ENCODE assay signal across 28 cellular contexts in the genomic region with DNA sequence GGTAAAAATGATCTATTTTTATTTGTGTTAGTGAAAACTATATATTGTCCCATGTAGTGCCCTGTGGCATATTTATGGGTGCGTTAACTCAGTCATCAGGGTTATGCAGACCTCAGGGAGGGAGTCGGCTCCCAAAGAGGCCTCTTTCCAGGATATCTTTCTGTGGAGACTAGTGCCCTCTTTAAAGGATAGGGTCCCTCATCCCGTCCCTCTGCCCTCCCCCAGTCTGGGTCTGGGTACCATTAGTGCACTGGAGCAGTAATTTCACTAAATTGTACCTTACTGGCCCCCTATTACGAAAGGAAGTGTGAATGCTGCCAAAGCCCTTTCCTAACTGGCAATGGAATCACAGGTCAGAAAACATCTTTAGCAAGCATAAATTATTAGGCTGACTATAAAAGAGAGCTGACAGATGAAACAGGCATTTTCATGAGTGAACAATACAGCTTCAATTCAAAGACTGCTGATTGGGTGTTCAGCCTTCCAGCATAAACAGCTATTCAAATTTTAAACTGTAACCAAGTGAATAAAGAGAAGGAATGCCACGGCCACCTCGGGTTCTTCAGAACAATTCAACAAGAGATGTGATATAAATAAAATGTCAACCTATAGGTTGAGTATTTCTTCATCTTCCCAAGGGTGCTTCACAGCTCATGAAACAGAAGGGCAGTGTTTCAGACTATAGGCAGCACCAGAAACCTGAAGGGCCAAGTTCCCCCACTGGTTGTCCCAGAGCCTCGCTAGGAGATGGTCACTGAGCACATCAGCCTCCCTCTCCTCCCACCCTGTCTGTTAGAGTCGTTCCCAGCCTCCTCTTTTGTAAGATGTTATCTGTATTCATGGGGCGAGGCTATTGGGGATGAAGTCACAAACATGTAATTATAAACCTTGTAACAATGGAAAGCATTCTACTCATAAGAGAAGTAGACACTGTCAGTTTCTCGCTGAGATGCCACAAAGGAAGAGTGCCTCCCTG.
DNase-seq lines count a peak whose midpoint lies in the region; ATAC-seq and TF ChIP-seq lines count a peak whose summit lies in the region.
"Had no signal": no experiment of that assay in that cellular context is flagged by ENCODE, and none has a peak within 500 bp of the region (broad histone marks: within the 10 kb centered on the region; RNA-seq: fewer than 3 reads in every experiment).

No MANE protein-coding gene starts in this region.

- no peaks in the 10 kb centered on the region for H3F3A ChIP-seq in smooth muscle cell (ENCODE audit: low read depth)

- H4K8ac ChIP-seq in mesendoderm (ENCODE audit: low read depth, low read length), result no peak overlapping the region

- no peaks in the 10 kb centered on the region for H3K9me3 ChIP-seq in smooth muscle cell (replicated peaks; ENCODE audit: low read depth)
- H3K9me3 ChIP-seq: adrenal gland, MG63, upper lobe of right lung had no signal

- H3K4me1 ChIP-seq in mesendoderm (ENCODE audit: control insufficient read depth, low read depth, low read length) (no peaks in the 10 kb centered on the region), smooth muscle cell (ENCODE audit: low read depth) (peaks cover 8% of the 10 kb centered on the region)
- H3K4me1 ChIP-seq: adrenal gland, esophagus squamous epithelium, parathyroid adenoma, upper lobe of right lung had no signal

- H3K27ac ChIP-seq in mesendoderm (ENCODE audit: low read depth, low read length) (no peak overlapping the region), temporal lobe (ENCODE audit: low read depth, low read length) (peak overlapping the region; percentile 87), smooth muscle cell (ENCODE audit: low read depth) (no peak overlapping the region)
- H3K27ac ChIP-seq: adrenal gland, C4-2B, esophagus squamous epithelium, parathyroid adenoma, upper lobe of right lung had no signal

- no peak overlapping the region for H2AFZ ChIP-seq in smooth muscle cell (ENCODE audit: low read depth)
- H2AFZ ChIP-seq: parathyroid adenoma had no signal

- no peak overlapping the region for H3K18ac ChIP-seq in mesendoderm (ENCODE audit: low read length)

- H2BK5ac ChIP-seq in mesendoderm (ENCODE audit: low read length), result no peak overlapping the region

- no peak overlapping the region for H4K5ac ChIP-seq in mesendoderm (ENCODE audit: low read length)

- peaks cover 94% of the 10 kb centered on the region for H3K4me1 Mint-ChIP-seq in brain
- no peaks in the 10 kb centered on the region for H3K4me1 Mint-ChIP-seq in stimulated activated naive B cell treated with anti-CD40 and anti-IgM and Interleukin-4, amounts not matched to agents 10 μg/mL and 1 μg/mL and 100 μg/mL, for 72 hours
- H3K4me1 Mint-ChIP-seq: central memory CD8-positive, alpha-beta T cell; IgD-negative memory B cell; stimulated activated naive CD8-positive, alpha-beta T cell treated with anti-CD3 and anti-CD28 coated beads, Interleukin-15, amount 100 ng/mL, for 72 hours had no signal

- ATAC-seq in GM19035 (IDR thresholded peaks at IDR 0.05; ENCODE audit: unreplicated experiment), result no peak
- ATAC-seq in stimulated activated naive B cell treated with anti-CD40 and anti-IgM and Interleukin-4, amounts not matched to agents 10 μg/mL and 1 μg/mL and 100 μg/mL, for 72 hours (replicated peaks), result no peak
- ATAC-seq: stimulated activated naive CD8-positive, alpha-beta T cell treated with anti-CD3 and anti-CD28 coated beads, Interleukin-15, amount 100 ng/mL, for 72 hours; upper lobe of right lung had no signal

- TF ChIP-seq CTCF in brain (conservative IDR thresholded peaks at IDR 0.05) (no peak), smooth muscle cell (IDR thresholded peaks at IDR 0.05; ENCODE audit: borderline replicate concordance, insufficient read depth, poor library complexity, severe bottlenecking) (no peak)

- H3K36me3 ChIP-seq in mesendoderm (ENCODE audit: control insufficient read depth, insufficient read depth, low read length) (no peaks in the 10 kb centered on the region), smooth muscle cell (ENCODE audit: low read depth) (no peaks in the 10 kb centered on the region)
- H3K36me3 ChIP-seq: adrenal gland, esophagus squamous epithelium, MG63, upper lobe of right lung had no signal

- H2BK120ac ChIP-seq in mesendoderm (ENCODE audit: low read depth, low read length), result no peak overlapping the region

- H3K4me2 ChIP-seq in mesendoderm (ENCODE audit: low read length), result no peak overlapping the region
- H3K4me2 ChIP-seq in smooth muscle cell, result no peak overlapping the region

- H3K79me2 ChIP-seq in mesendoderm (ENCODE audit: control insufficient read depth, insufficient read depth, low read length), result no peaks in the 10 kb centered on the region
- no peaks in the 10 kb centered on the region for H3K79me2 ChIP-seq in smooth muscle cell (ENCODE audit: low read depth)
- H3K79me2 ChIP-seq: parathyroid adenoma had no signal

- H2AK5ac ChIP-seq in mesendoderm (ENCODE audit: low read length), result no peak overlapping the region

- no CpG with 5 or more reads among the region's 10 CpGs for WGBS in mesendoderm (ENCODE audit: extremely low coverage, insufficient coverage, low lambda C conversion rate)
- WGBS in smooth muscle cell (ENCODE audit: low lambda C conversion rate), result 75% methylated on average over 10 of the region's 10 CpGs

- H3K27me3 ChIP-seq in mesendoderm (ENCODE audit: insufficient read depth, low read length, poor library complexity) (no peaks in the 10 kb centered on the region), smooth muscle cell (ENCODE audit: low read depth) (no peaks in the 10 kb centered on the region)
- H3K27me3 ChIP-seq: adrenal gland, esophagus squamous epithelium, upper lobe of right lung had no signal

- no peak overlapping the region for H3K56ac ChIP-seq in mesendoderm (ENCODE audit: low read length)

- H3K4me3 ChIP-seq in mesendoderm (ENCODE audit: low read length) (no peak overlapping the region), smooth muscle cell (no peak overlapping the region)
- H3K4me3 ChIP-seq: adrenal gland, esophagus squamous epithelium, MG63, upper lobe of right lung had no signal

- H2BK15ac ChIP-seq in mesendoderm (replicated peaks; ENCODE audit: low read depth), result no peak overlapping the region

- H3K27ac Mint-ChIP-seq in brain, result peak overlapping the region; percentile 91 to 97 (median 93)
- H3K27ac Mint-ChIP-seq in stimulated activated naive B cell treated with anti-CD40 and anti-IgM and Interleukin-4, amounts not matched to agents 10 μg/mL and 1 μg/mL and 100 μg/mL, for 72 hours, result no peak overlapping the region
- H3K27ac Mint-ChIP-seq: activated CD4-positive, alpha-beta memory T cell treated with anti-CD3 and anti-CD28 coated beads for 36 hours; IgD-negative memory B cell; stimulated activated naive CD8-positive, alpha-beta T cell treated with anti-CD3 and anti-CD28 coated beads, Interleukin-15, amount 100 ng/mL, for 72 hours; T-helper 1 cell treated with Interleukin-12 subunit alpha and Interleukin-12 subunit beta and Interleukin-4 antibody, amounts not matched to agents 30 μg/mL and 1 μg/mL, for 36 hours had no signal

- no peak overlapping the region for H3K23ac ChIP-seq in mesendoderm (ENCODE audit: low read length)

- H4K20me1 ChIP-seq in smooth muscle cell (ENCODE audit: low read depth), result no peaks in the 10 kb centered on the region

- no peaks in the 10 kb centered on the region for H3K9me3 Mint-ChIP-seq in brain
- no peaks in the 10 kb centered on the region for H3K9me3 Mint-ChIP-seq in stimulated activated naive B cell treated with anti-CD40 and anti-IgM and Interleukin-4, amounts not matched to agents 10 μg/mL and 1 μg/mL and 100 μg/mL, for 72 hours
- H3K9me3 Mint-ChIP-seq: activated CD4-positive, alpha-beta memory T cell treated with anti-CD3 and anti-CD28 coated beads for 36 hours; stimulated activated naive CD8-positive, alpha-beta T cell treated with anti-CD3 and anti-CD28 coated beads, Interleukin-15, amount 100 ng/mL, for 72 hours; T-helper 1 cell treated with Interleukin-12 subunit alpha and Interleukin-12 subunit beta and Interleukin-4 antibody, amounts not matched to agents 30 μg/mL and 1 μg/mL, for 36 hours had no signal

- H3K4ac ChIP-seq in mesendoderm (ENCODE audit: low read depth, low read length), result no peak overlapping the region

- no peak overlapping the region for H3K9ac ChIP-seq in mesendoderm (ENCODE audit: low read length)
- H3K9ac ChIP-seq in smooth muscle cell (ENCODE audit: low read depth), result no peak overlapping the region
- H3K9ac ChIP-seq: parathyroid adenoma had no signal

- H3K4me3 Mint-ChIP-seq in brain, result peak overlapping the region; percentile 60 to 79 (median 75)
- no peak overlapping the region for H3K4me3 Mint-ChIP-seq in stimulated activated naive B cell treated with anti-CD40 and anti-IgM and Interleukin-4, amounts not matched to agents 10 μg/mL and 1 μg/mL and 100 μg/mL, for 72 hours
- H3K4me3 Mint-ChIP-seq: activated CD4-positive, alpha-beta memory T cell treated with anti-CD3 and anti-CD28 coated beads for 36 hours; central memory CD8-positive, alpha-beta T cell; IgD-negative memory B cell; stimulated activated naive CD8-positive, alpha-beta T cell treated with anti-CD3 and anti-CD28 coated beads, Interleukin-15, amount 100 ng/mL, for 72 hours; T-helper 1 cell treated with Interleukin-12 subunit alpha and Interleukin-12 subunit beta and Interleukin-4 antibody, amounts not matched to agents 30 μg/mL and 1 μg/mL, for 36 hours had no signal

- H3K27me3 Mint-ChIP-seq in brain, result no peaks in the 10 kb centered on the region
- no peaks in the 10 kb centered on the region for H3K27me3 Mint-ChIP-seq in stimulated activated naive B cell treated with anti-CD40 and anti-IgM and Interleukin-4, amounts not matched to agents 10 μg/mL and 1 μg/mL and 100 μg/mL, for 72 hours
- H3K27me3 Mint-ChIP-seq: IgD-negative memory B cell; stimulated activated naive CD8-positive, alpha-beta T cell treated with anti-CD3 and anti-CD28 coated beads, Interleukin-15, amount 100 ng/mL, for 72 hours had no signal

- no peaks in the 10 kb centered on the region for H3K36me3 Mint-ChIP-seq in brain
- no peaks in the 10 kb centered on the region for H3K36me3 Mint-ChIP-seq in stimulated activated naive B cell treated with anti-CD40 and anti-IgM and Interleukin-4, amounts not matched to agents 10 μg/mL and 1 μg/mL and 100 μg/mL, for 72 hours
- H3K36me3 Mint-ChIP-seq: activated CD4-positive, alpha-beta memory T cell treated with anti-CD3 and anti-CD28 coated beads for 36 hours; IgD-negative memory B cell had no signal

- H3K79me1 ChIP-seq in mesendoderm (ENCODE audit: low read length), result no peaks in the 10 kb centered on the region

- DNase-seq in NCI-H748 (lab: John Stamatoyannopoulos, UW; ENCODE audit: unreplicated experiment) (peak; percentile 35), NCI-H748 treated with DMSO at 0.1 percent for 48 hours (lab: John Stamatoyannopoulos, UW) (no peak), mesendoderm (peak; percentile 13), smooth muscle cell (lab: John Stamatoyannopoulos, UW; ENCODE audit: unreplicated experiment) (no peak)
- DNase-seq in stimulated activated naive B cell treated with anti-CD40 and anti-IgM and Interleukin-4, amounts not matched to agents 10 μg/mL and 1 μg/mL and 100 μg/mL, for 72 hours, result no peak
- DNase-seq: activated CD4-positive, alpha-beta memory T cell treated with anti-CD3 and anti-CD28 coated beads for 36 hours; activated gamma-delta T cell treated with Interleukin-2 at 50 U/mL for 16 hours; activated T-cell treated with anti-CD3 and anti-CD28 coated beads for 4 hours; adrenal gland; DMS153; effector CD8-positive, alpha-beta T cell; esophagus squamous epithelium; GDM1; glutamatergic neuron; MG63; NCI-H510A treated with DMSO at 0.1 percent for 48 hours; SIG-M5; stimulated activated CD4-positive, alpha-beta T cell treated with anti-CD3 and anti-CD28 coated beads, Interleukin-2, amount 100 ng/mL, for 24 hours; stimulated activated naive CD8-positive, alpha-beta T cell treated with anti-CD3 and anti-CD28 coated beads, Interleukin-15, amount 100 ng/mL, for 72 hours; upper lobe of right lung had no signal

Comparison
In these comparisons a context has a peak if more than half of its experiments do, and no peak if none do; other contexts are left out.
1. DNase-seq: peak in NCI-H748 (single experiment) and mesendoderm (single experiment); none in NCI-H748 treated with DMSO at 0.1 percent for 48 hours (single experiment), smooth muscle cell (single experiment) and stimulated activated naive B cell treated with anti-CD40 and anti-IgM and Interleukin-4, amounts not matched to agents 10 μg/mL and 1 μg/mL and 100 μg/mL, for 72 hours (single experiment).
2. H3K4me3 Mint-ChIP-seq: peak in brain (5 of 5); none in stimulated activated naive B cell treated with anti-CD40 and anti-IgM and Interleukin-4, amounts not matched to agents 10 μg/mL and 1 μg/mL and 100 μg/mL, for 72 hours (0 of 2).